ENCODE assay signal across 9 cellular contexts in the genomic region with DNA sequence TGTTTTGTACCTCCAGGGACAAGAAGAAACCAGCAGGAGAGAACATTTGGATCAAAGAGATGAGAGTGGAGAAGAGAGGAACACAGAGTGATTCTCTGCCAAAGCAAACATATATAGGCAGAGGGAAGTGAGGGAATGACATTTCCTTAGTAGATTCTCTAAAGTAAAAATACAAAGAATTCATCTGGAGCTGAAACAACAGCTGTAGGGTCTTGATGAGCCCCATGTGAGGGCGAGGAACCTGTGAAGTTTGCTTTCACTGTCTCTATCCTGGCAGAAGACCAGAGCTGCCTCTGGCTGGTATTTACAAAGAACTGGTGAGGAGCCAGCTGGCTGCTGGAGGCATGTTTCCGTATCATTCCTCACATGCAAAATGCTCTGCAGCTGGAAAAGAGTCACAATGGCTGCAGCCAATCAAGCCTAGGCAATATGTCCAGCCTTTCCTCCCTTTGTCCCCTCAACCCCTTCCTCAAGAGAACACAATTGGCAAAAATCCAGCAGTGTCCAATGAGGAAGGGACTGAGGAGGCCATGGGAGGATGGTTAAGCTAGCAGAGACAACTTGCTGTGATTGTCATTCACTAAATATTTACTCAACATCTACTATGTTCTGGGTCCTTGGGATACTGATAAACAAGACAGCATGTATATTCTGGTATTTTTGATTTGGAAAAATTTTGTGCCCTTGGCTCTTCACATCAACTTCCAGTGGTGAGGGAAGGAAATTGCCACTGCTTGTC.
A peak's percentile ranks its signal among the peaks of the same experiment; 100 is the strongest.
DNase-seq lines count a peak whose midpoint lies in the region; ATAC-seq and TF ChIP-seq lines count a peak whose summit lies in the region.
"Had no signal": no experiment of that assay in that cellular context is flagged by ENCODE, and none has a peak within 500 bp of the region (broad histone marks: within the 10 kb centered on the region; RNA-seq: fewer than 3 reads in every experiment).

No MANE protein-coding gene starts in this region.

- H3K79me1 ChIP-seq in IMR-90 (ENCODE audit: low read depth in 1 of 2, low read length in 2 of 2): no peaks in the 10 kb centered on the region

- H3K4me1 ChIP-seq in IMR-90 (ENCODE audit: control insufficient read depth, insufficient read depth, low read length) (peaks cover 5% of the 10 kb centered on the region), adrenal gland (replicated peaks in 1 of 2) (peaks cover 17 to 23% of the 10 kb centered on the region in 2 donors), right cardiac atrium (ENCODE audit: control insufficient read depth, insufficient read depth, low read length) (peaks cover 7% of the 10 kb centered on the region)

- H3K18ac ChIP-seq in IMR-90 (ENCODE audit: low read depth, low read length): peak overlapping the region; percentile 66; the same call in 1 of the 2 replicates

- peak overlapping the region; percentile 91 for H4K91ac ChIP-seq in IMR-90 (ENCODE audit: insufficient read depth, low read depth, low read length)

- peak overlapping the region; percentile 84; the same call in 1 of the 2 replicates for H2BK20ac ChIP-seq in IMR-90 (ENCODE audit: low read depth, low read length)

- H3K27me3 ChIP-seq in IMR-90 (ENCODE audit: control insufficient read depth, insufficient read depth, low read length): no peaks in the 10 kb centered on the region
- no peaks in the 10 kb centered on the region for H3K27me3 ChIP-seq in adrenal gland
- H3K27me3 ChIP-seq in right cardiac atrium (ENCODE audit: control insufficient read depth, insufficient read depth): no peaks in the 10 kb centered on the region

- peak overlapping the region; percentile 75; the same call in 1 of the 3 replicates for H2BK15ac ChIP-seq in IMR-90 (ENCODE audit: low read depth, low read length)

- no peak overlapping the region for H3K9ac ChIP-seq in IMR-90 (ENCODE audit: low read depth, low read length)

- TF ChIP-seq RAD21 in IMR-90 (IDR thresholded peaks at IDR 0.05; ENCODE audit: low read length): no peak

- BruUV-seq in IMR-90 (replicated peaks; lab: Mats Ljungman, UMichigan): no TSS peak

- H3K56ac ChIP-seq in IMR-90 (ENCODE audit: extremely low read depth, insufficient read depth, low read length): 0 out of 2 replicates have a peak overlapping the region, but pooled peaks have one; percentile 24

- H3K4me3 ChIP-seq in IMR-90 (ENCODE audit: insufficient read depth, low read depth, low read length) (no peak overlapping the region), adrenal gland (no peak overlapping the region), right cardiac atrium (ENCODE audit: low read length) (no peak overlapping the region)

- H4K5ac ChIP-seq in IMR-90 (ENCODE audit: low read depth, low read length): peak overlapping the region; percentile 55; the same call in 1 of the 2 replicates

- CTCF ChIA-PET in IMR-90 (lab: Yijun Ruan, JAX): interaction anchor here (0.6 to 1.3 kb wide), 3 partner anchors 32 to 94 kb away, joined by 3 read pairs; no protein-coding TSS in a partner anchor

- WGBS in IMR-90 (ENCODE audit: extremely low coverage in 2 of 2, insufficient read length in 1 of 2), 2 experiments: no CpG with 5 or more reads among the region's 2 CpGs
- WGBS in adrenal gland, 4 donors: 11 to 23% (median 17%) methylated on average over 1 to 2 of the region's 2 CpGs
- 11% methylated on average over 2 of the region's 2 CpGs for WGBS in right cardiac atrium

- H2AK9ac ChIP-seq in IMR-90 (replicated peaks; ENCODE audit: low read depth, low read length, poor library complexity): peak overlapping the region; percentile 77

- no peaks in the 10 kb centered on the region for H3K9me3 ChIP-seq in IMR-90 (ENCODE audit: control insufficient read depth, insufficient read depth, low read length)
- H3K9me3 ChIP-seq in adrenal gland (replicated peaks in 1 of 3): no peaks in the 10 kb centered on the region
- no peaks in the 10 kb centered on the region for H3K9me3 ChIP-seq in right cardiac atrium (ENCODE audit: control insufficient read depth, low read length)

- intact Hi-C loops in IMR-90 (cut with micrococcal nuclease) (no loop called here), adrenal gland (cut with DNase I) (no loop called here), right cardiac atrium (cut with DNase I) (no loop called here)

- H3K14ac ChIP-seq in IMR-90 (replicated peaks; ENCODE audit: low read depth, low read length): peak overlapping the region; percentile 67

- peak overlapping the region; percentile 84 for H2BK120ac ChIP-seq in IMR-90 (ENCODE audit: low read depth, low read length)

- peaks cover 7% of the 10 kb centered on the region for H3K9me1 ChIP-seq in IMR-90 (ENCODE audit: insufficient read depth, low read length)

- TF ChIP-seq CTCF in IMR-90 (conservative IDR thresholded peaks at IDR 0.05; ENCODE audit: low read depth, low read length) (no peak), adrenal gland (IDR thresholded peaks at IDR 0.05) (no peak)

- 0 out of 2 replicates have a peak overlapping the region, but pooled peaks have one; percentile 8 for H3K23ac ChIP-seq in IMR-90 (ENCODE audit: low read depth, low read length)

- H3K4me2 ChIP-seq in IMR-90 (ENCODE audit: low read depth, low read length): 0 out of 2 replicates have a peak overlapping the region, but pooled peaks have one; percentile 16

- H3K4ac ChIP-seq in IMR-90 (ENCODE audit: low read depth, low read length): peak overlapping the region; percentile 79

- ATAC-seq in IMR-90 (ENCODE audit: low read depth) (peak; percentile 78), right cardiac atrium (peak; percentile 73 to 87), GM18870 (IDR thresholded peaks at IDR 0.05; ENCODE audit: unreplicated experiment) (no peak), HG03565 (IDR thresholded peaks at IDR 0.05; ENCODE audit: unreplicated experiment) (no peak)

- DNase-seq in IMR-90 (peak; percentile 82), adrenal gland (peak; percentile 71 to 92 (median 85)), right cardiac atrium (peak; percentile 72 to 88 (median 76)), smooth muscle cell of the brain vasculature (ENCODE audit: low read depth, low spot score) (peak; percentile 97), C1 segment of cervical spinal cord (lab: John Stamatoyannopoulos, UW) (no peak), midbrain (lab: John Stamatoyannopoulos, UW) (no peak)
- DNase-seq: stimulated activated naive CD4-positive, alpha-beta T cell treated with Interleukin-2 at 50 U/mL for 16 hours had no signal

- H2AK5ac ChIP-seq in IMR-90 (ENCODE audit: low read depth, low read length): peak overlapping the region; percentile 52

- dilution Hi-C loops in IMR-90 (cut with HindIII; ENCODE audit: low sequenced_read_pairs, unreplicated experiment): no loop called here

- H3K36me3 ChIP-seq in IMR-90 (ENCODE audit: control insufficient read depth, insufficient read depth, low read length) (no peaks in the 10 kb centered on the region), adrenal gland (replicated peaks in 1 of 2) (no peaks in the 10 kb centered on the region)

- H3K27ac ChIP-seq in IMR-90 (ENCODE audit: insufficient read depth, low read length) (peak overlapping the region; percentile 61; the same call in 1 of the 2 replicates), adrenal gland (peak overlapping the region in 2 of 5 donors; percentile 13 to 56), right cardiac atrium (ENCODE audit: low read length) (no peak overlapping the region)

- POLR2A ChIA-PET in IMR-90 (lab: Charles Lee; ENCODE audit: unreplicated experiment): no interaction called here

- no peaks in the 10 kb centered on the region for H4K20me1 ChIP-seq in IMR-90 (ENCODE audit: insufficient read depth, low read length)

- in situ Hi-C loops in IMR-90 (cut with MboI; ENCODE audit: low sequenced_read_pairs): no loop called here

- H4K8ac ChIP-seq in IMR-90 (ENCODE audit: low read depth in 2 of 2, low read length in 2 of 2): peak overlapping the region; percentile 68 to 70; a peak in 3 of 4 replicates

- H2AFZ ChIP-seq in IMR-90 (replicated peaks; ENCODE audit: low read length, poor library complexity): peak overlapping the region; percentile 79

- H2BK5ac ChIP-seq in IMR-90 (ENCODE audit: low read depth, low read length, poor library complexity, severe bottlenecking): peak overlapping the region; percentile 31

- TF ChIP-seq POLR2A in IMR-90 (IDR thresholded peaks at IDR 0.05; ENCODE audit: low read depth, low read length) (no peak), adrenal gland (IDR thresholded peaks at IDR 0.05) (no peak)

TF ChIP-seq in IMR-90, 13 proteins besides CTCF, POLR2A, EP300 and RAD21:
- TF ChIP-seq SMC3 (IDR thresholded peaks at IDR 0.05; ENCODE audit: low read depth, low read length): no peak
- no peak for TF ChIP-seq NFE2L2 (IDR thresholded peaks at IDR 0.05; ENCODE audit: low read depth, low read length)
- TF ChIP-seq CHD1 (IDR thresholded peaks at IDR 0.05; ENCODE audit: low read depth, low read length): no peak
- no peak for TF ChIP-seq RFX5 (IDR thresholded peaks at IDR 0.05; ENCODE audit: low read depth, low read length)
- TF ChIP-seq USF2 (IDR thresholded peaks at IDR 0.05; ENCODE audit: low read depth, low read length): no peak
- TF ChIP-seq BHLHE40 (IDR thresholded peaks at IDR 0.05; ENCODE audit: low read depth, low read length): no peak
- no peak for TF ChIP-seq FOS (IDR thresholded peaks at IDR 0.05; ENCODE audit: low read depth, low read length)

Comparison
In these comparisons a context has a peak if more than half of its experiments do, and no peak if none do; other contexts are left out.
1. ATAC-seq: peak in IMR-90 (single experiment) and right cardiac atrium (2 of 2); none in GM18870 (single experiment) and HG03565 (single experiment).
2. DNase-seq: peak in IMR-90 (single experiment), adrenal gland (7 of 7), right cardiac atrium (3 of 3) and smooth muscle cell of the brain vasculature (single experiment); none in C1 segment of cervical spinal cord (0 of 14) and midbrain (single experiment).